1 cellular context compared by ENCODE assay signal in the genomic region with DNA sequence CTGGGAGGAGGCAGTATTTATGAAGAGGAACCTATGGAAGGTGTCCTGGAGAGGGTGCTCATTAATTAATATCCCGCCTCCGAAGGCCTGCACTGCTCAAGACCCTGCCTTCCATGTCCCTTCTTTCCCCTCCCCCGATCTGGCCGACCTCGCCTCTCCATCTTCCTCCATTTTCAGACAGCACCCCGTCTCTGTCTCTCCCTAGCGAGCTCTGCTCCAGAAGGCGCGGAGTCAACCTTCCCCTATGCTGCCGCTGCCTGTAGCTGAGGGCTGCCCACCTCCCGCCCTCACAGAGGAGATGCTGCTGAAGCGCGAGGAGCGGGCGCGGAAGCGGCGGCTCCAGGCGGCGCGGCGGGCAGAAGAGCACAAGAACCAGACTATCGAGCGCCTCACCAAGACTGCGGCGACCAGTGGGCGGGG.
A peak's percentile ranks its signal among the peaks of the same experiment; 100 is the strongest.
TF ChIP-seq lines count a peak whose summit lies in the region.

No MANE protein-coding gene starts in this region.

TF ChIP-seq in HepG2, 621 proteins besides CTCF, POLR2A, EP300 and RAD21 (continued from another document and continues in another):
- TF ChIP-seq FOXP4 (CRISPR knock-in tag; IDR thresholded peaks at IDR 0.05) = no peak
- no peak for TF ChIP-seq ZNF232 (CRISPR knock-in tag; IDR thresholded peaks at IDR 0.05; ENCODE audit: borderline replicate concordance)
- no peak for TF ChIP-seq ZIK1 (CRISPR knock-in tag; IDR thresholded peaks at IDR 0.05; ENCODE audit: borderline replicate concordance, low read depth)
- TF ChIP-seq AKNA (CRISPR knock-in tag; IDR thresholded peaks at IDR 0.05; ENCODE audit: borderline replicate concordance) = no peak
- no peak for TF ChIP-seq HOXA9 (CRISPR knock-in tag; IDR thresholded peaks at IDR 0.05; ENCODE audit: borderline replicate concordance)
- TF ChIP-seq ZNF235 (CRISPR knock-in tag; IDR thresholded peaks at IDR 0.05; ENCODE audit: borderline replicate concordance) = no peak
- TF ChIP-seq TEAD3 (CRISPR knock-in tag; optimal IDR thresholded peaks at IDR 0.05; ENCODE audit: borderline replicate concordance) = no peak
- TF ChIP-seq, protein P1, sequence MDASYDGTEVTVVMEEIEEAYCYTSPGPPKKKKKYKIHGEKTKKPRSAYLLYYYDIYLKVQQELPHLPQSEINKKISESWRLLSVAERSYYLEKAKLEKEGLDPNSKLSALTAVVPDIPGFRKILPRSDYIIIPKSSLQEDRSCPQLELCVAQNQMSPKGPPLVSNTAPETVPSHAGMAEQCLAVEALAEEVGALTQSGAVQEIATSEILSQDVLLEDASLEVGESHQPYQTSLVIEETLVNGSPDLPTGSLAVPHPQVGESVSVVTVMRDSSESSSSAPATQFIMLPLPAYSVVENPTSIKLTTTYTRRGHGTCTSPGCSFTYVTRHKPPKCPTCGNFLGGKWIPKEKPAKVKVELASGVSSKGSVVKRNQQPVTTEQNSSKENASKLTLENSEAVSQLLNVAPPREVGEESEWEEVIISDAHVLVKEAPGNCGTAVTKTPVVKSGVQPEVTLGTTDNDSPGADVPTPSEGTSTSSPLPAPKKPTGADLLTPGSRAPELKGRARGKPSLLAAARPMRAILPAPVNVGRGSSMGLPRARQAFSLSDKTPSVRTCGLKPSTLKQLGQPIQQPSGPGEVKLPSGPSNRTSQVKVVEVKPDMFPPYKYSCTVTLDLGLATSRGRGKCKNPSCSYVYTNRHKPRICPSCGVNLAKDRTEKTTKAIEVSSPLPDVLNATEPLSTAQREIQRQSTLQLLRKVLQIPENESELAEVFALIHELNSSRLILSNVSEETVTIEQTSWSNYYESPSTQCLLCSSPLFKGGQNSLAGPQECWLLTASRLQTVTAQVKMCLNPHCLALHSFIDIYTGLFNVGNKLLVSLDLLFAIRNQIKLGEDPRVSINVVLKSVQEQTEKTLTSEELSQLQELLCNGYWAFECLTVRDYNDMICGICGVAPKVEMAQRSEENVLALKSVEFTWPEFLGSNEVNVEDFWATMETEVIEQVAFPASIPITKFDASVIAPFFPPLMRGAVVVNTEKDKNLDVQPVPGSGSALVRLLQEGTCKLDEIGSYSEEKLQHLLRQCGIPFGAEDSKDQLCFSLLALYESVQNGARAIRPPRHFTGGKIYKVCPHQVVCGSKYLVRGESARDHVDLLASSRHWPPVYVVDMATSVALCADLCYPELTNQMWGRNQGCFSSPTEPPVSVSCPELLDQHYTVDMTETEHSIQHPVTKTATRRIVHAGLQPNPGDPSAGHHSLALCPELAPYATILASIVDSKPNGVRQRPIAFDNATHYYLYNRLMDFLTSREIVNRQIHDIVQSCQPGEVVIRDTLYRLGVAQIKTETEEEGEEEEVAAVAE (CRISPR knock-in tag; IDR thresholded peaks at IDR 0.05; ENCODE audit: borderline replicate concordance) = no peak
- TF ChIP-seq ZNF431 (CRISPR knock-in tag; IDR thresholded peaks at IDR 0.05; ENCODE audit: borderline replicate concordance, low read depth) = 0 out of 2 replicates have a peak, but pooled peaks have one; percentile 54
- TF ChIP-seq ZNF816 (CRISPR knock-in tag; IDR thresholded peaks at IDR 0.05; ENCODE audit: borderline replicate concordance) = 0 out of 2 replicates have a peak, but pooled peaks have one; percentile 17
- TF ChIP-seq THYN1 (CRISPR knock-in tag; IDR thresholded peaks at IDR 0.05; ENCODE audit: borderline replicate concordance, low read depth) = no peak
- no peak for TF ChIP-seq REL (CRISPR knock-in tag; conservative IDR thresholded peaks at IDR 0.05)
- TF ChIP-seq, protein P2, sequence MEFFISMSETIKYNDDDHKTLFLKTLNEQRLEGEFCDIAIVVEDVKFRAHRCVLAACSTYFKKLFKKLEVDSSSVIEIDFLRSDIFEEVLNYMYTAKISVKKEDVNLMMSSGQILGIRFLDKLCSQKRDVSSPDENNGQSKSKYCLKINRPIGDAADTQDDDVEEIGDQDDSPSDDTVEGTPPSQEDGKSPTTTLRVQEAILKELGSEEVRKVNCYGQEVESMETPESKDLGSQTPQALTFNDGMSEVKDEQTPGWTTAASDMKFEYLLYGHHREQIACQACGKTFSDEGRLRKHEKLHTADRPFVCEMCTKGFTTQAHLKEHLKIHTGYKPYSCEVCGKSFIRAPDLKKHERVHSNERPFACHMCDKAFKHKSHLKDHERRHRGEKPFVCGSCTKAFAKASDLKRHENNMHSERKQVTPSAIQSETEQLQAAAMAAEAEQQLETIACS (CRISPR knock-in tag; IDR thresholded peaks at IDR 0.05) = no peak
- TF ChIP-seq, protein P3, sequence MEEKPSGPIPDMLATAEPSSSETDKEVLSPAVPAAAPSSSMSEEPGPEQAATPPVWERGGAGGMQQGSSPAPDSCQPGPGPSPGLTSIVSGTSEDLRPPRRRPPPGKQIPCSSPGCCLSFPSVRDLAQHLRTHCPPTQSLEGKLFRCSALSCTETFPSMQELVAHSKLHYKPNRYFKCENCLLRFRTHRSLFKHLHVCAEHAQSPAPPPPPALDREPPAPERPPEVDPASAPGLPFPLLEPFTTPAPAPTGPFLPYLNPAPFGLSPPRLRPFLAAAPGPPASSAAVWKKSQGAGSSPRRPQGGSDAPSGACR (CRISPR knock-in tag; IDR thresholded peaks at IDR 0.05) = no peak
- TF ChIP-seq STAG1 (CRISPR knock-in tag; IDR thresholded peaks at IDR 0.05) = no peak; the same call in 1 of the 2 replicates
- TF ChIP-seq ZNF253 (CRISPR knock-in tag; IDR thresholded peaks at IDR 0.05; ENCODE audit: borderline replicate concordance) = no peak
- TF ChIP-seq ZNF891 (CRISPR knock-in tag; IDR thresholded peaks at IDR 0.05) = no peak
- TF ChIP-seq, protein P4, sequence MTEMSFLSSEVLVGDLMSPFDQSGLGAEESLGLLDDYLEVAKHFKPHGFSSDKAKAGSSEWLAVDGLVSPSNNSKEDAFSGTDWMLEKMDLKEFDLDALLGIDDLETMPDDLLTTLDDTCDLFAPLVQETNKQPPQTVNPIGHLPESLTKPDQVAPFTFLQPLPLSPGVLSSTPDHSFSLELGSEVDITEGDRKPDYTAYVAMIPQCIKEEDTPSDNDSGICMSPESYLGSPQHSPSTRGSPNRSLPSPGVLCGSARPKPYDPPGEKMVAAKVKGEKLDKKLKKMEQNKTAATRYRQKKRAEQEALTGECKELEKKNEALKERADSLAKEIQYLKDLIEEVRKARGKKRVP (CRISPR knock-in tag; IDR thresholded peaks at IDR 0.05) = no peak
- TF ChIP-seq FLYWCH1 (CRISPR knock-in tag; IDR thresholded peaks at IDR 0.05) = no peak
- TF ChIP-seq ZBTB1 (CRISPR knock-in tag; IDR thresholded peaks at IDR 0.05; ENCODE audit: borderline replicate concordance) = no peak
- TF ChIP-seq ZNF879 (CRISPR knock-in tag; IDR thresholded peaks at IDR 0.05) = no peak
- TF ChIP-seq ZBTB4 (CRISPR knock-in tag; IDR thresholded peaks at IDR 0.05; ENCODE audit: borderline replicate concordance) = no peak
- TF ChIP-seq ZNF614 (CRISPR knock-in tag; IDR thresholded peaks at IDR 0.05; ENCODE audit: borderline replicate concordance) = no peak; the same call in 1 of the 2 replicates
- TF ChIP-seq ETV5 (CRISPR knock-in tag; IDR thresholded peaks at IDR 0.05; ENCODE audit: borderline replicate concordance) = no peak
- TF ChIP-seq ZNF441 (CRISPR knock-in tag; IDR thresholded peaks at IDR 0.05; ENCODE audit: borderline replicate concordance) = no peak
- no peak for TF ChIP-seq BRCA1 (CRISPR knock-in tag; IDR thresholded peaks at IDR 0.05)
- no peak for TF ChIP-seq KDM3A (CRISPR knock-in tag; IDR thresholded peaks at IDR 0.05; ENCODE audit: low read depth)
- no peak for TF ChIP-seq SYNCRIP (IDR thresholded peaks at IDR 0.05; ENCODE audit: insufficient read depth, low read depth, low read length)
- no peak; the same call in 1 of the 2 replicates for TF ChIP-seq ZNF317 (CRISPR knock-in tag; IDR thresholded peaks at IDR 0.05)
- TF ChIP-seq ZNF280B (CRISPR knock-in tag; IDR thresholded peaks at IDR 0.05; ENCODE audit: borderline replicate concordance) = 0 out of 2 replicates have a peak, but pooled peaks have one; percentile 0
